Comparison of ENCODE assay signal across 10 cellular contexts in the genomic region with DNA sequence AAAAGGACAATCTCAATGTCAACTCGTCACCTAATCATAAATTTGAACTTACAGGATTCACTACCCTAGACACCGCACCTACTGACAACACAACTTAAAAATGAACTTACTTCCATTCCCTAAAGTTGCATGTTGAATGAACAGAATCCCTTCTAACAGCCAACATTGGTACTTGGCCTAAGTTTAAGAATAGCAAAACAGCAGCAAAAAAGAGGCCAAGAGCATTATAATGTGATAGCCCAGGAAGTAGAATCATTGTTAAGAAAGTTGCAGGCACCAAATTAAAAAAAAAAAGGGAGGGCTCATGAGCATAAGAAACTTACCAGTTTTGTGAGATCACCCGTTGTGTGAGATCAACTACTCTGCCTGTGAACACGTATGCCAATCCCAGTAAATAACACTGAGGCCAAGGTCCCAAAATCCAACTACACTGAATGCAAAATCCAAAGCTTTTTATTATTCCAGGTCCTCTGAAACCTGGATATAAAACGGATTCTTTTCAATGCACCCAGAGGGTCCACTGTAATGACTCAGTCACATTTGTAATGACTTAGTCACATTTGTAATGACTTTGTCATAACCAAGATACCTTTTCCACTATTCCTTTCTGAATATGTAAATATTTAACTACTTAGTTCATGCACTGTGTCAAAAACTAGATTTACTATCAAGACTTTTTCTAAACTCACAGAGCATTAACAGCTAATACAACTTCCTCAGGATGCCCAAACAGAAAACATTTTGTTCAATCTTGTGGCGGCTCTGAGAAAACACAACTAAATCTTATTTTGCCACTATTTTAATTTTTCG. TPM values are rescaled to one million over a fixed set of nuclear protein-coding genes. Genes with fewer than 3 reads are reported as not detected.
DNase-seq lines count a peak whose midpoint lies in the region; ATAC-seq lines count a peak whose summit lies in the region.
"Had no signal": no experiment of that assay in that cellular context is flagged by ENCODE, and none has a peak within 500 bp of the region (broad histone marks: within the 10 kb centered on the region; RNA-seq: fewer than 3 reads in every experiment).

No MANE protein-coding gene starts in this region.

- DNase-seq in ELR (ENCODE audit: low read depth) (peak; percentile 87), HT1080 (ENCODE audit: low read depth) (peak; percentile 64), amniotic epithelial cell (ENCODE audit: low read depth) (peak; percentile 21), GDM1 (lab: John Stamatoyannopoulos, UW) (no peak)
- no peak for DNase-seq in naive thymus-derived CD8-positive, alpha-beta T cell
- no peak for DNase-seq in central memory CD4-positive, alpha-beta T cell
- DNase-seq: NCI-H2029 treated with DMSO at 0.1 percent for 48 hours; SHP77 treated with DMSO at 0.1 percent for 48 hours; stimulated activated naive CD4-positive, alpha-beta T cell treated with Interleukin-2 at 50 U/mL for 16 hours had no signal

- H3K4me3 Mint-ChIP-seq in naive thymus-derived CD8-positive, alpha-beta T cell: peak overlapping the region in 1 of 10 donors; percentile 28

- no peaks in the 10 kb centered on the region for H3K27me3 Mint-ChIP-seq in naive thymus-derived CD8-positive, alpha-beta T cell

- H3K36me3 Mint-ChIP-seq in naive thymus-derived CD8-positive, alpha-beta T cell: peaks cover 17 to 64% (median 28%) of the 10 kb centered on the region in 3 donors

- ATAC-seq in naive thymus-derived CD8-positive, alpha-beta T cell: peak in 1 of 2 donors; percentile 8
- ATAC-seq in HG02571 (IDR thresholded peaks at IDR 0.05; ENCODE audit: unreplicated experiment): no peak

- POLR2A ChIA-PET in naive thymus-derived CD8-positive, alpha-beta T cell (lab: Charles Lee): interaction anchor here (0.6 to 4.0 kb wide), 2 partner anchors 19 to 49 kb away, joined by 4 to 15 read pairs; a partner anchor contains a TSS

- peaks cover 24 to 60% (median 56%) of the 10 kb centered on the region in 4 donors for H3K4me1 Mint-ChIP-seq in naive thymus-derived CD8-positive, alpha-beta T cell

- H3K9me3 Mint-ChIP-seq in naive thymus-derived CD8-positive, alpha-beta T cell: no peaks in the 10 kb centered on the region

- peak overlapping the region in 6 of 10 donors; percentile 0 to 88 (median 6) for H3K27ac Mint-ChIP-seq in naive thymus-derived CD8-positive, alpha-beta T cell

RNA-seq across cellular contexts. Expression of a gene that starts 6.8 kb away (rescaled TPM):
- 288 and 338 TPM in 2 replicates for total RNA-seq in HT1080 (2014; rRNA removed; shearing (Covaris generic))
- 316 and 339 TPM in 2 replicates for polyA plus RNA-seq in HT1080 (2015; cell fraction: cytosol; rRNA removed)
- polyA plus RNA-seq in HT1080 (2015; cell fraction: nucleus; rRNA removed): 696 and 707 TPM in 2 replicates
- total RNA-seq in naive thymus-derived CD8-positive, alpha-beta T cell: 100 to 1,000 TPM; 476 to 486 TPM
- polyA plus RNA-seq in naive thymus-derived CD8-positive, alpha-beta T cell: 100 to 1,000 TPM; 240 to 302 (median 246) TPM

RNA-seq across cellular contexts. Expression of a gene that starts 6.9 kb away (rescaled TPM):
- total RNA-seq in HT1080 (2014; rRNA removed; shearing (Covaris generic)): 80.7 and 88.0 TPM in 2 replicates
- 65.9 and 73.1 TPM in 2 replicates for polyA plus RNA-seq in HT1080 (2015; cell fraction: cytosol; rRNA removed)
- 34.1 and 36.7 TPM in 2 replicates for polyA plus RNA-seq in HT1080 (2015; cell fraction: nucleus; rRNA removed)
- total RNA-seq in naive thymus-derived CD8-positive, alpha-beta T cell: 10 to 100 TPM; 30.6 to 31.7 TPM
- 10 to 100 TPM; 32.6 to 45.4 (median 42.3) TPM for polyA plus RNA-seq in naive thymus-derived CD8-positive, alpha-beta T cell

RNA-seq across cellular contexts. Expression of a gene that starts 49.7 kb away (rescaled TPM):
- total RNA-seq in HT1080 (2014; rRNA removed; shearing (Covaris generic)): 53.6 and 85.2 TPM in 2 replicates
- polyA plus RNA-seq in HT1080 (2015; cell fraction: cytosol; rRNA removed): 420 and 485 TPM in 2 replicates
- polyA plus RNA-seq in HT1080 (2015; cell fraction: nucleus; rRNA removed): 504 and 567 TPM in 2 replicates
- total RNA-seq in naive thymus-derived CD8-positive, alpha-beta T cell: 100 to 1,000 TPM; 295 to 310 TPM
- polyA plus RNA-seq in naive thymus-derived CD8-positive, alpha-beta T cell: 100 to 1,000 TPM; 176 to 292 (median 232) TPM

Comparison
In these comparisons a context has a peak if more than half of its experiments do, and no peak if none do; other contexts are left out.
1. DNase-seq: peak in ELR (single experiment), HT1080 (single experiment) and amniotic epithelial cell (single experiment); none in naive thymus-derived CD8-positive, alpha-beta T cell (0 of 10), central memory CD4-positive, alpha-beta T cell (single experiment) and GDM1 (single experiment).